20 cellular contexts compared by ENCODE assay signal in genomic region chr14:78405071-78405856, GRCh38.
DNase-seq lines count a peak whose midpoint lies in the region; ATAC-seq, FAIRE-seq and TF ChIP-seq lines count a peak whose summit lies in the region.
"Had no signal": no experiment of that assay in that cellular context is flagged by ENCODE, and none has a peak within 500 bp of the region (broad histone marks: within the 10 kb centered on the region; RNA-seq: fewer than 3 reads in every experiment).

No MANE protein-coding gene starts in this region.

- H3K4ac ChIP-seq in mesendoderm (ENCODE audit: low read depth, low read length), result no peak overlapping the region

- WGBS in mesendoderm (ENCODE audit: extremely low coverage, insufficient coverage, low lambda C conversion rate), result no CpG with 5 or more reads among the region's 6 CpGs
- WGBS in heart right ventricle, 2 donors, result 56 to 62% methylated on average over 6 of the region's 6 CpGs

- DNase-seq in DMS 273 (lab: John Stamatoyannopoulos, UW; ENCODE audit: unreplicated experiment), result peak; percentile 28
- no peak for DNase-seq in DMS 273 treated with DMSO at 0.1 percent for 48 hours (lab: John Stamatoyannopoulos, UW)
- DNase-seq in NCI-H2171 treated with DMSO at 0.1 percent for 48 hours (lab: John Stamatoyannopoulos, UW), result peak; percentile 86
- DNase-seq in RCC 7860 (ENCODE audit: low spot score), result peak; percentile 45
- DNase-seq in mesendoderm, result peak; percentile 19
- DNase-seq in WERI-Rb-1, result no peak
- no peak for DNase-seq in heart right ventricle
- DNase-seq: esophagus squamous epithelium, glutamatergic neuron, immature natural killer cell, PC-3, retina, T-helper 9 cell had no signal

- no peak overlapping the region for H2BK120ac ChIP-seq in mesendoderm (ENCODE audit: low read depth, low read length)

- ATAC-seq in heart right ventricle (no peak), GM21529 (IDR thresholded peaks at IDR 0.05; ENCODE audit: unreplicated experiment) (no peak)
- ATAC-seq: activated T-helper 17 cell treated with anti-CD3 and anti-CD28 coated beads, Interleukin-2, amount 50 U/mL, for 72 hours; GM23338; PC-3; stimulated activated memory B cell treated with anti-CD40 and anti-IgM and Interleukin-4, amounts not matched to agents 10 μg/mL and 1 μg/mL and 100 μg/mL, for 72 hours had no signal

- no peak overlapping the region for H3K18ac ChIP-seq in mesendoderm (ENCODE audit: low read length)

- H3K4me1 ChIP-seq in mesendoderm (ENCODE audit: control insufficient read depth, low read depth, low read length) (peaks cover 4% of the 10 kb centered on the region), heart right ventricle (no peaks in the 10 kb centered on the region)
- H3K4me1 ChIP-seq: esophagus squamous epithelium, SJSA1 had no signal

- H3K4me2 ChIP-seq in mesendoderm (ENCODE audit: low read length), result no peak overlapping the region
- H3K4me2 ChIP-seq: GM23338 had no signal

- H3K27me3 ChIP-seq in mesendoderm (ENCODE audit: insufficient read depth, low read length, poor library complexity), result no peaks in the 10 kb centered on the region
- H3K27me3 ChIP-seq in WERI-Rb-1 (ENCODE audit: insufficient read depth, low read depth, severe bottlenecking), result no peaks in the 10 kb centered on the region
- peaks cover 0 to 24% (median 3%) of the 10 kb centered on the region in 7 donors for H3K27me3 ChIP-seq in heart right ventricle
- H3K27me3 ChIP-seq: esophagus squamous epithelium, SJSA1 had no signal

- H3K36me3 ChIP-seq in mesendoderm (ENCODE audit: control insufficient read depth, insufficient read depth, low read length) (no peaks in the 10 kb centered on the region), WERI-Rb-1 (no peaks in the 10 kb centered on the region), heart right ventricle (no peaks in the 10 kb centered on the region)
- H3K36me3 ChIP-seq: esophagus squamous epithelium, SJSA1 had no signal

- H3K27ac ChIP-seq in mesendoderm (ENCODE audit: low read depth, low read length) (no peak overlapping the region), WERI-Rb-1 (no peak overlapping the region), heart right ventricle (no peak overlapping the region)
- H3K27ac ChIP-seq: 22Rv1, esophagus squamous epithelium, SJSA1 had no signal

- no peak overlapping the region for H3K9ac ChIP-seq in mesendoderm (ENCODE audit: low read length)

- H2BK15ac ChIP-seq in mesendoderm (replicated peaks; ENCODE audit: low read depth), result no peak overlapping the region

- no peak overlapping the region for H4K5ac ChIP-seq in mesendoderm (ENCODE audit: low read length)

- no peaks in the 10 kb centered on the region for H3K79me2 ChIP-seq in mesendoderm (ENCODE audit: control insufficient read depth, insufficient read depth, low read length)

- no peak overlapping the region for H4K8ac ChIP-seq in mesendoderm (ENCODE audit: low read depth, low read length)

- intact Hi-C loops in heart right ventricle (cut with DNase I), result no loop called here

- H2BK5ac ChIP-seq in mesendoderm (ENCODE audit: low read length), result no peak overlapping the region

- peak; percentile 68 for FAIRE-seq in RCC 7860 (lab: Jason Lieb, UNC)
- FAIRE-seq: D721Med had no signal

- H3K4me3 ChIP-seq in mesendoderm (ENCODE audit: low read length), result no peak overlapping the region
- H3K4me3 ChIP-seq in WERI-Rb-1 (ENCODE audit: low read depth, low read length), result no peak overlapping the region
- H3K4me3 ChIP-seq in heart right ventricle, result no peak overlapping the region
- H3K4me3 ChIP-seq: esophagus squamous epithelium, GM23338, SJSA1 had no signal

- H3K79me1 ChIP-seq in mesendoderm (ENCODE audit: low read length), result no peaks in the 10 kb centered on the region

- TF ChIP-seq CTCF in WERI-Rb-1 (IDR thresholded peaks at IDR 0.05; ENCODE audit: low read depth, low read length) (no peak), heart right ventricle (IDR thresholded peaks at IDR 0.05) (no peak)

- no peak overlapping the region for H3K56ac ChIP-seq in mesendoderm (ENCODE audit: low read length)

- no peaks in the 10 kb centered on the region for H3K9me3 ChIP-seq in WERI-Rb-1 (ENCODE audit: severe bottlenecking)
- peaks cover 0 to 3% (median 0%) of the 10 kb centered on the region in 11 donors for H3K9me3 ChIP-seq in heart right ventricle
- H3K9me3 ChIP-seq: esophagus squamous epithelium, SJSA1 had no signal

- H2AK5ac ChIP-seq in mesendoderm (ENCODE audit: low read length), result no peak overlapping the region

- no peak overlapping the region for H3K23ac ChIP-seq in mesendoderm (ENCODE audit: low read length)

Comparison
In these comparisons a context has a peak if more than half of its experiments do, and no peak if none do; other contexts are left out.
1. DNase-seq: peak in DMS 273 (single experiment), NCI-H2171 treated with DMSO at 0.1 percent for 48 hours (single experiment), RCC 7860 (single experiment) and mesendoderm (single experiment); none in DMS 273 treated with DMSO at 0.1 percent for 48 hours (single experiment), WERI-Rb-1 (single experiment) and heart right ventricle (0 of 2).